In the genomic region with DNA sequence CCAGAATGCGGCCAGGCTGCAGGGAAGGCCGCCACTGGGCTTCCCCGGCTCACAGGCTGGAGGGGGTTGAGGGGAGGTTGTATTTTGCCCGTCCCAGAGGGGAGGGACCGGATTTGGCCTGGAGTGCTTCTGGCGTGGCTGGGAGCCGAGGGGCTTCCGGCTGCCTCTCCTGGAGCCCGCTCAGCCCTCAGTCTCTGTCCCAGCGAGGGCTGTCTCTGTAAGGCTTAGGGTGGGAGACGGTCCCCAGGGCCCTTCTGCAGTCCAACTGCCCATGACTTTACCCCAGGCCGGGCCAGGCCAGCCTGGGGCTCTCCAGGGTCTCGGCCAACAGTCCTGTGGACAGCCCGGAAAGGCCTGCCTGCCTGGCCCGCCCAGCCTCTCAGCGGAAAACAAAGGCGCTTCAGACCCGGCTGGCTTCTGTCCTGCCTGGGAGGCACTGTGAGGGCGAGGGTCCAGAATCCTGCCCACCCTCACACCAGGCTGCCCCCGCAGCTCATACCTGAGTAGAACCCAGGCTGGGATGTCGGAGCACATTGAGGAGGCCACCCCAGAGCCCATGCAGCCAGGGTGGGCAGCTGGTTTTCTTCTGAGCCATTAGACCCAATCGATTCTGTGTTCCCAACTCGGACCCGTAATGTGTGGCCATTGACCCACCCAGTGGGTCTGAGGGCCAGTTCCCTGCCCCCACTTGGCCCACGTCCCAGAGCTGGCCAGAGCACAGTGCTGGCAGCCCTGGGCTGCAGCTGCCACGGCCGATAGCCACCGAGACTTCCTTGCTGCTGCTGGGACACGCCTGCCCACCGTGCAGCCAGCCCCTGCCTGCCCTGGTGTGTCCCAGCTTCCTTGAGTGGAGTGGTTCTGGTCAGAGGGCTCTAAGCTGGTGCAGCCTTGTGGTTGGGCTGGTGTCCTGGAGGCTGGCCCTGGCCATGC, we compare ENCODE assay signal across 9 cellular contexts. TPM values are rescaled to one million over a fixed set of nuclear protein-coding genes. Genes with fewer than 3 reads are reported as not detected.
DNase-seq lines count a peak whose midpoint lies in the region; ATAC-seq, FAIRE-seq and TF ChIP-seq lines count a peak whose summit lies in the region.
"Had no signal": no experiment of that assay in that cellular context is flagged by ENCODE, and none has a peak within 500 bp of the region (broad histone marks: within the 10 kb centered on the region; RNA-seq: fewer than 3 reads in every experiment).

No MANE protein-coding gene starts in this region.

- peak; percentile 39 for DNase-seq in Caki2 (ENCODE audit: low read depth)
- DNase-seq in SK-N-MC (ENCODE audit: low read depth, low spot score), result no peak
- peak; percentile 80 to 92 for DNase-seq in frontal cortex (ENCODE audit: low spot score in 2 of 2)
- peak; percentile 66 for DNase-seq in occipital lobe (lab: John Stamatoyannopoulos, UW)
- no peak for DNase-seq in GM12891 (ENCODE audit: insufficient read length, low spot score)
- DNase-seq in NCI-H187 treated with DMSO at 0.1 percent for 48 hours (lab: John Stamatoyannopoulos, UW), result no peak

- peaks cover 8% of the 10 kb centered on the region for H3K36me3 ChIP-seq in SK-N-MC (ENCODE audit: insufficient read depth, low read length)
- H3K36me3 ChIP-seq: neutrophil had no signal

- TF ChIP-seq POLR2A in GM12891 (IDR thresholded peaks at IDR 0.05; ENCODE audit: low read depth, low read length), result no peak

- ATAC-seq in GM19463 (IDR thresholded peaks at IDR 0.05; ENCODE audit: unreplicated experiment) (no peak), GM21447 (IDR thresholded peaks at IDR 0.05; ENCODE audit: unreplicated experiment) (no peak)

- peak overlapping the region; percentile 91 for H3K9ac ChIP-seq in SK-N-MC (ENCODE audit: insufficient read length)

- in situ Hi-C loops in Caki2 (cut with HindIII; ENCODE audit: low pct_unique_long_range_greater_than_20kb, low sequenced_read_pairs), result no loop called here

- H3K4me3 ChIP-seq in SK-N-MC, result peak overlapping the region; percentile 96

- FAIRE-seq in frontal cortex (lab: Jason Lieb, UNC), result no peak
- no peak for FAIRE-seq in GM12891 (lab: Jason Lieb, UNC)

- H3K27ac ChIP-seq in SK-N-MC, result peak overlapping the region; percentile 85
- H3K27ac ChIP-seq: neutrophil had no signal

- H3K9me3 ChIP-seq in SK-N-MC (ENCODE audit: low read depth, low read length), result no peaks in the 10 kb centered on the region
- H3K9me3 ChIP-seq: neutrophil had no signal

TF ChIP-seq in GM12891, 5 proteins besides CTCF, POLR2A, EP300 and RAD21:
- no peak for TF ChIP-seq POLR2AphosphoS5 (IDR thresholded peaks at IDR 0.05; ENCODE audit: low read depth, low read length)
- TF ChIP-seq POU2F2 (IDR thresholded peaks at IDR 0.05; ENCODE audit: low read depth, low read length), result no peak
- no peak for TF ChIP-seq SPI1 (IDR thresholded peaks at IDR 0.05; ENCODE audit: low read depth, low read length)
- no peak for TF ChIP-seq TAF1 (IDR thresholded peaks at IDR 0.05; ENCODE audit: low read depth, low read length)
- TF ChIP-seq PAX5 (IDR thresholded peaks at IDR 0.05; ENCODE audit: insufficient read depth, low read length, severe bottlenecking), result no peak

RNA-seq across cellular contexts. Expression of a gene that starts 1.6 kb away (rescaled TPM):
- 181 and 245 TPM in 2 replicates for total RNA-seq in Caki2 (2014; rRNA removed; shearing (Covaris generic); ENCODE audit: low replicate concordance)
- total RNA-seq in frontal cortex (88.0 TPM), occipital lobe (70.2 TPM)
- 0.68 TPM for polyA plus RNA-seq in GM12891 (2012; ENCODE audit: low read depth, missing spikeins)

RNA-seq across cellular contexts. Expression of a gene that starts 10.5 kb away (rescaled TPM):
- not detected in 2 replicates for total RNA-seq in Caki2 (2014; rRNA removed; shearing (Covaris generic); ENCODE audit: low replicate concordance)
- total RNA-seq in frontal cortex (not detected), occipital lobe (0.94 TPM)
- polyA plus RNA-seq in GM12891 (2012; ENCODE audit: low read depth, missing spikeins), result 277 TPM

RNA-seq across cellular contexts. Expression of a gene that starts 14.9 kb away (rescaled TPM):
- total RNA-seq in Caki2 (2014; rRNA removed; shearing (Covaris generic); ENCODE audit: low replicate concordance), result 54.2 and 55.3 TPM in 2 replicates
- total RNA-seq in frontal cortex (5.7 TPM), occipital lobe (5.6 TPM)
- polyA plus RNA-seq in GM12891 (2012; ENCODE audit: low read depth, missing spikeins), result 8.1 TPM

RNA-seq across cellular contexts. Expression of a gene that starts 50.2 kb away (rescaled TPM):
- 9.1 and 21.2 TPM in 2 replicates for total RNA-seq in Caki2 (2014; rRNA removed; shearing (Covaris generic); ENCODE audit: low replicate concordance)
- total RNA-seq in frontal cortex, result 24.5 TPM
- 23.1 TPM for total RNA-seq in occipital lobe
- polyA plus RNA-seq in GM12891 (2012; ENCODE audit: low read depth, missing spikeins), result 0.18 TPM

RNA-seq across cellular contexts. Expression of a gene that starts 56.6 kb away (rescaled TPM):
- 16.9 and 18.9 TPM in 2 replicates for total RNA-seq in Caki2 (2014; rRNA removed; shearing (Covaris generic); ENCODE audit: low replicate concordance)
- total RNA-seq in frontal cortex (42.0 TPM), occipital lobe (37.0 TPM)
- polyA plus RNA-seq in GM12891 (2012; ENCODE audit: low read depth, missing spikeins), result 64.5 TPM

Comparison
In these comparisons a context has a peak if more than half of its experiments do, and no peak if none do; other contexts are left out.
1. DNase-seq: peak in Caki2 (single experiment), frontal cortex (2 of 2) and occipital lobe (single experiment); none in SK-N-MC (single experiment), GM12891 (single experiment) and NCI-H187 treated with DMSO at 0.1 percent for 48 hours (single experiment).